1 cellular context compared by ENCODE assay signal in the genomic region with DNA sequence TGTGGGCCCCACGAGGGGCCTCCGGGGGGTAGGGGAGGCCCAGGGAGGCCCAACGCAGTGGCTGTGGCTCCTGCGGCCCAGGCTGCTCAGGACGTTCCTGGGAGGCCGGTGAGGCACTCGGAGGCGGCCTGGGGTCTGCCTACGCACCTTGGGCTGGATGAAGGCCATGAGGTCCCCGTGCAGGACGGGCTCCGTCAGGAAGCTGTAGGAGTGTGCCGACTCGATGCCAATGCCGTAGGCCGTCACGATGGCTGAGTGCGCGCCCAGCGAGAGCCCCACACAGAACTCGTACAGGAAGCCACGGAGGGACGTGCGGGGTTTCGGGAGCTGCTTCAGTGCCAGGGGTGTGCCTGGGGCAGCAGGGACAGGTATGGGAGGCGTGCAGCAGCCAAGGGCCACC.
TF ChIP-seq lines count a peak whose summit lies in the region.

No MANE protein-coding gene starts in this region.

TF ChIP-seq in HEK293, 187 proteins besides CTCF, POLR2A, EP300 and RAD21 (continued from another document):
- TF ChIP-seq, protein P1, sequence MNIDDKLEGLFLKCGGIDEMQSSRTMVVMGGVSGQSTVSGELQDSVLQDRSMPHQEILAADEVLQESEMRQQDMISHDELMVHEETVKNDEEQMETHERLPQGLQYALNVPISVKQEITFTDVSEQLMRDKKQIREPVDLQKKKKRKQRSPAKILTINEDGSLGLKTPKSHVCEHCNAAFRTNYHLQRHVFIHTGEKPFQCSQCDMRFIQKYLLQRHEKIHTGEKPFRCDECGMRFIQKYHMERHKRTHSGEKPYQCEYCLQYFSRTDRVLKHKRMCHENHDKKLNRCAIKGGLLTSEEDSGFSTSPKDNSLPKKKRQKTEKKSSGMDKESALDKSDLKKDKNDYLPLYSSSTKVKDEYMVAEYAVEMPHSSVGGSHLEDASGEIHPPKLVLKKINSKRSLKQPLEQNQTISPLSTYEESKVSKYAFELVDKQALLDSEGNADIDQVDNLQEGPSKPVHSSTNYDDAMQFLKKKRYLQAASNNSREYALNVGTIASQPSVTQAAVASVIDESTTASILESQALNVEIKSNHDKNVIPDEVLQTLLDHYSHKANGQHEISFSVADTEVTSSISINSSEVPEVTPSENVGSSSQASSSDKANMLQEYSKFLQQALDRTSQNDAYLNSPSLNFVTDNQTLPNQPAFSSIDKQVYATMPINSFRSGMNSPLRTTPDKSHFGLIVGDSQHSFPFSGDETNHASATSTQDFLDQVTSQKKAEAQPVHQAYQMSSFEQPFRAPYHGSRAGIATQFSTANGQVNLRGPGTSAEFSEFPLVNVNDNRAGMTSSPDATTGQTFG (tag by site-specific recombination; IDR thresholded peaks at IDR 0.05; ENCODE audit: borderline replicate concordance), result no peak
- TF ChIP-seq ZNF704 (tag by site-specific recombination; IDR thresholded peaks at IDR 0.05), result no peak
- no peak for TF ChIP-seq ZNF530 (tag by site-specific recombination; IDR thresholded peaks at IDR 0.05; ENCODE audit: low read depth)
- TF ChIP-seq ZNF184 (tag by site-specific recombination; IDR thresholded peaks at IDR 0.05), result no peak
- TF ChIP-seq PRDM1 (tag by site-specific recombination; IDR thresholded peaks at IDR 0.05), result no peak
- no peak for TF ChIP-seq ZBTB21 (tag by site-specific recombination; IDR thresholded peaks at IDR 0.05)
- TF ChIP-seq, protein P2, sequence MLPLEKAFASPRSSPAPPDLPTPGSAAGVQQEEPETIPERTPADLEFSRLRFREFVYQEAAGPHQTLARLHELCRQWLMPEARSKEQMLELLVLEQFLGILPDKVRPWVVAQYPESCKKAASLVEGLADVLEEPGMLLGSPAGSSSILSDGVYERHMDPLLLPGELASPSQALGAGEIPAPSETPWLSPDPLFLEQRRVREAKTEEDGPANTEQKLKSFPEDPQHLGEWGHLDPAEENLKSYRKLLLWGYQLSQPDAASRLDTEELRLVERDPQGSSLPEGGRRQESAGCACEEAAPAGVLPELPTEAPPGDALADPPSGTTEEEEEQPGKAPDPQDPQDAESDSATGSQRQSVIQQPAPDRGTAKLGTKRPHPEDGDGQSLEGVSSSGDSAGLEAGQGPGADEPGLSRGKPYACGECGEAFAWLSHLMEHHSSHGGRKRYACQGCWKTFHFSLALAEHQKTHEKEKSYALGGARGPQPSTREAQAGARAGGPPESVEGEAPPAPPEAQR (tag by site-specific recombination; IDR thresholded peaks at IDR 0.05), result no peak
- TF ChIP-seq ZNF791 (tag by site-specific recombination; IDR thresholded peaks at IDR 0.05), result no peak
- TF ChIP-seq ZBTB49 (tag by site-specific recombination; IDR thresholded peaks at IDR 0.05; ENCODE audit: low read depth), result no peak
- no peak for TF ChIP-seq ZNF274 (IDR thresholded peaks at IDR 0.05; ENCODE audit: low read length)
- TF ChIP-seq ZNF274 (tag by site-specific recombination; IDR thresholded peaks at IDR 0.05; ENCODE audit: borderline replicate concordance), result no peak
- no peak for TF ChIP-seq ZNF664 (tag by site-specific recombination; IDR thresholded peaks at IDR 0.05)
- TF ChIP-seq GLIS1 (tag by site-specific recombination; IDR thresholded peaks at IDR 0.05), result peak; percentile 35
- TF ChIP-seq ZBTB1 (tag by site-specific recombination; IDR thresholded peaks at IDR 0.05), result no peak
- TF ChIP-seq ZFHX2 (tag by site-specific recombination; conservative IDR thresholded peaks at IDR 0.05), result peak; percentile 34
- TF ChIP-seq ZNF214 (tag by site-specific recombination; IDR thresholded peaks at IDR 0.05; ENCODE audit: borderline replicate concordance), result no peak
